Comparison of ENCODE assay signal across 8 cellular contexts in the genomic region with DNA sequence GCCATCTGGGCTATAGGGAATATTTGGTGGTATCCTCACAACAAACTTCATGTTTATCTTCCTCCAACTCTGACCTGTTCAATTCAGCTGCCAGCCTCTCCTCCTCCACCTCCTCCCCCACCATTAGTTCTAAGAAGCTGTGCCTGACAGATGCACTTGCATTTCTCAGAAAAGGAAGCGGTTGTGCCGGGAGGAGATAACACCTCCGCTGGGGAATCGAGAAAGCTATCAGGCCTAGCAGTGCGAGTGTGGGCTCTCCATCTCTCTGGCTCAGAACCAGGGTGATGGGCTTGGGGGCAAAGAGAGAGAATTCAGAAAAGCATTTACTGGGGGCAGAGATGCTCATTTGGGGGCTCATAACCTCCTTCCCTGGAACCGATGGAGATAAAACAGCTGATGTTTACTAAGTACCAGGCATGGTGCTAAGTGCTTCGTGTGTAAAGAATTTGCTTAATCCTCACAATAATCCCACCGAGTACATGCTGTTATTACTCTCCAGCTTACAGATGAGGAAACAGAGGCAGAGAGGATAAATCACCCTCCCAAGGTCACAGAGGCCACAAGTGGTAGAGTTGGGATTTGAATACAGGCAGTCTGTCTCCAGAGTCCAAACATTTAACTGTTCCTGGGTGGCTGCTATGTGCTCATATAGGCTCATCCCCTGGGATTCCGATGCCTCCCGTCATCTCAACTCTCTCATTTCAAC. TPM values are rescaled to one million over a fixed set of nuclear protein-coding genes. Genes with fewer than 3 reads are reported as not detected.
DNase-seq lines count a peak whose midpoint lies in the region; ATAC-seq, FAIRE-seq and TF ChIP-seq lines count a peak whose summit lies in the region.

No MANE protein-coding gene starts in this region.

- H3K4me2 ChIP-seq in A549 = peak overlapping the region; percentile 8; the same call in 2 of the 3 replicates

- TF ChIP-seq EP300 in A549 (IDR thresholded peaks at IDR 0.05) = no peak

- H3K9me3 ChIP-seq in A549 (no peaks in the 10 kb centered on the region), right lobe of liver (no peaks in the 10 kb centered on the region)

- H3K4me1 ChIP-seq in A549 (peaks cover 97% of the 10 kb centered on the region), right lobe of liver (peaks cover 0 to 64% (median 21%) of the 10 kb centered on the region in 4 donors)

- H3K27me3 ChIP-seq in right lobe of liver = no peaks in the 10 kb centered on the region

- no peak for DNase-seq in A549 (ENCODE audit: low read depth in 1 of 2, low spot score in 1 of 2)
- peak; percentile 34 for DNase-seq in SKM-1 (lab: John Stamatoyannopoulos, UW; ENCODE audit: unreplicated experiment)
- peak; percentile 29 for DNase-seq in activated naive CD8-positive, alpha-beta T cell treated with anti-CD3 and anti-CD28 coated beads, Interleukin-2, amount 50 U/mL, for 16 hours (ENCODE audit: low read depth, low spot score)
- no peak for DNase-seq in right lobe of liver
- DNase-seq in stimulated activated CD8-positive, alpha-beta memory T cell treated with anti-CD3 and anti-CD28 coated beads, Interleukin-15, amount 100 ng/mL, for 48 hours (ENCODE audit: low read depth in 2 of 2) = peak; percentile 58 to 60
- no peak for DNase-seq in NCI-H2107 (lab: John Stamatoyannopoulos, UW)
- no peak for DNase-seq in RPMI8226

- WGBS in A549 (ENCODE audit: missing lambda C conversion rate) = 77% methylated on average over 10 of the region's 10 CpGs
- 62% methylated on average over 5 of the region's 10 CpGs for WGBS in right lobe of liver (ENCODE audit: insufficient coverage, low coverage, low lambda C conversion rate, missing lambda C conversion rate)

- POLR2A ChIA-PET in A549 (lab: Yijun Ruan, JAX) = interaction anchor here (2.2 to 3.8 kb wide), 2 partner anchors 44 to 47 kb away, joined by 5 to 15 read pairs; a partner anchor contains a TSS

- CTCF ChIA-PET in A549 (lab: Yijun Ruan, JAX) = interaction anchor here (0.6 to 11.6 kb wide), 7 partner anchors 11 to 129 kb away, joined by 3 to 88 read pairs (median 6); a partner anchor contains a TSS

- TF ChIP-seq CTCF in A549 (IDR thresholded peaks at IDR 0.05) (no peak), right lobe of liver (IDR thresholded peaks at IDR 0.05) (no peak)

- no peak for TF ChIP-seq POLR2A in A549 (IDR thresholded peaks at IDR 0.05; ENCODE audit: low read length)
- no peak for TF ChIP-seq POLR2A in right lobe of liver (IDR thresholded peaks at IDR 0.05)

- H3K4me3 ChIP-seq in A549 (no peak overlapping the region), right lobe of liver (no peak overlapping the region)

- no peaks in the 10 kb centered on the region for H3K36me3 ChIP-seq in right lobe of liver

- intact Hi-C loops in right lobe of liver (cut with DNase I) = no loop called here

- H3K27ac ChIP-seq in A549 (peak overlapping the region; percentile 25 to 75; a peak in 5 of 6 replicates), right lobe of liver (peak overlapping the region; percentile 16 to 79 (median 66))

- FAIRE-seq in A549 (lab: Jason Lieb, UNC) = no peak

- TF ChIP-seq RAD21 in A549 (conservative IDR thresholded peaks at IDR 0.05 in 1 of 2, IDR thresholded peaks at IDR 0.05 in 1 of 2) = no peak

- no peak; a peak in 1 of 6 replicates for ATAC-seq in A549
- ATAC-seq in GM21723 (IDR thresholded peaks at IDR 0.05; ENCODE audit: unreplicated experiment) = peak; percentile 48
- ATAC-seq in right lobe of liver = peak; percentile 14 to 35 (median 24)

TF ChIP-seq in A549, 52 proteins besides CTCF, POLR2A, EP300 and RAD21:
- TF ChIP-seq POLR2AphosphoS2 (conservative IDR thresholded peaks at IDR 0.05; ENCODE audit: low read length) (peak; percentile 45; the same call in 1 of the 2 replicates), KDM1A (IDR thresholded peaks at IDR 0.05; ENCODE audit: low read depth) (no peak)
- TF ChIP-seq, protein P1, sequence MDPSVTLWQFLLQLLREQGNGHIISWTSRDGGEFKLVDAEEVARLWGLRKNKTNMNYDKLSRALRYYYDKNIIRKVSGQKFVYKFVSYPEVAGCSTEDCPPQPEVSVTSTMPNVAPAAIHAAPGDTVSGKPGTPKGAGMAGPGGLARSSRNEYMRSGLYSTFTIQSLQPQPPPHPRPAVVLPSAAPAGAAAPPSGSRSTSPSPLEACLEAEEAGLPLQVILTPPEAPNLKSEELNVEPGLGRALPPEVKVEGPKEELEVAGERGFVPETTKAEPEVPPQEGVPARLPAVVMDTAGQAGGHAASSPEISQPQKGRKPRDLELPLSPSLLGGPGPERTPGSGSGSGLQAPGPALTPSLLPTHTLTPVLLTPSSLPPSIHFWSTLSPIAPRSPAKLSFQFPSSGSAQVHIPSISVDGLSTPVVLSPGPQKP (IDR thresholded peaks at IDR 0.05; ENCODE audit: low read depth, low read length) = no peak

RNA-seq across cellular contexts. Expression of a gene that starts 38.3 kb away (rescaled TPM):
- polyA plus RNA-seq in A549 (2011; rRNA removed) (not detected in 2 replicates), A549 (2017; fragmentation: RNase III; extraction: RNeasy Plus Mini Kit Qiagen cat#74134 plus additional on column Dnase treatment) (not detected in 3 replicates)
- not detected in 2 replicates for polyA plus RNA-seq in A549 (2012; cell fraction: cytosol; rRNA removed)
- polyA plus RNA-seq in A549 (2012; cell fraction: nucleus; rRNA removed) = not detected in 2 replicates
- polyA minus RNA-seq in A549 (2011; rRNA and poly(A)+ RNA removed) = not detected in 2 replicates
- total RNA-seq in right lobe of liver = not detected

RNA-seq across cellular contexts. Expression of a gene that starts 46.7 kb away (rescaled TPM):
- 159 and 178 TPM in 2 replicates for polyA plus RNA-seq in A549 (2011; rRNA removed)
- polyA plus RNA-seq in A549 (2012; cell fraction: cytosol; rRNA removed) = 100 and 118 TPM in 2 replicates
- polyA plus RNA-seq in A549 (2012; cell fraction: nucleus; rRNA removed) = 93.5 and 108 TPM in 2 replicates
- polyA plus RNA-seq in A549 (2017; fragmentation: RNase III; extraction: RNeasy Plus Mini Kit Qiagen cat#74134 plus additional on column Dnase treatment) = 143 to 157 TPM (median 154 TPM) in 3 replicates
- polyA minus RNA-seq in A549 (2011; rRNA and poly(A)+ RNA removed) = 116 and 122 TPM in 2 replicates
- total RNA-seq in right lobe of liver = 10 to 100 TPM; 30.5 to 96.1 (median 63.4) TPM

Comparison
In these comparisons a context has a peak if more than half of its experiments do, and no peak if none do; other contexts are left out.
1. ATAC-seq: peak in GM21723 (single experiment) and right lobe of liver (4 of 4); none in A549 (0 of 2).
2. DNase-seq: peak in SKM-1 (single experiment), activated naive CD8-positive, alpha-beta T cell treated with anti-CD3 and anti-CD28 coated beads, Interleukin-2, amount 50 U/mL, for 16 hours (single experiment) and stimulated activated CD8-positive, alpha-beta memory T cell treated with anti-CD3 and anti-CD28 coated beads, Interleukin-15, amount 100 ng/mL, for 48 hours (2 of 2); none in A549 (0 of 2), right lobe of liver (0 of 3), NCI-H2107 (single experiment) and RPMI8226 (single experiment).